2 cellular contexts compared by ENCODE assay signal in genomic region chr19:1428738-1429391, GRCh38.
TF ChIP-seq lines count a peak whose summit lies in the region.

No MANE protein-coding gene starts in this region.

TF ChIP-seq in GM23338, 12 proteins besides CTCF, POLR2A, EP300 and RAD21:
- TF ChIP-seq JUNB (IDR thresholded peaks at IDR 0.05; ENCODE audit: unreplicated experiment) = no peak
- TF ChIP-seq NANOG (IDR thresholded peaks at IDR 0.05; ENCODE audit: borderline replicate concordance) = no peak
- TF ChIP-seq ETS1 (IDR thresholded peaks at IDR 0.05) = no peak
- TF ChIP-seq ZNF114 (CRISPR knock-in tag; IDR thresholded peaks at IDR 0.05) = no peak
- TF ChIP-seq CREB1 (CRISPR knock-in tag; IDR thresholded peaks at IDR 0.05; ENCODE audit: low read depth) = no peak
- TF ChIP-seq STAT1 (IDR thresholded peaks at IDR 0.05; ENCODE audit: unreplicated experiment) = no peak
- TF ChIP-seq, protein P1, sequence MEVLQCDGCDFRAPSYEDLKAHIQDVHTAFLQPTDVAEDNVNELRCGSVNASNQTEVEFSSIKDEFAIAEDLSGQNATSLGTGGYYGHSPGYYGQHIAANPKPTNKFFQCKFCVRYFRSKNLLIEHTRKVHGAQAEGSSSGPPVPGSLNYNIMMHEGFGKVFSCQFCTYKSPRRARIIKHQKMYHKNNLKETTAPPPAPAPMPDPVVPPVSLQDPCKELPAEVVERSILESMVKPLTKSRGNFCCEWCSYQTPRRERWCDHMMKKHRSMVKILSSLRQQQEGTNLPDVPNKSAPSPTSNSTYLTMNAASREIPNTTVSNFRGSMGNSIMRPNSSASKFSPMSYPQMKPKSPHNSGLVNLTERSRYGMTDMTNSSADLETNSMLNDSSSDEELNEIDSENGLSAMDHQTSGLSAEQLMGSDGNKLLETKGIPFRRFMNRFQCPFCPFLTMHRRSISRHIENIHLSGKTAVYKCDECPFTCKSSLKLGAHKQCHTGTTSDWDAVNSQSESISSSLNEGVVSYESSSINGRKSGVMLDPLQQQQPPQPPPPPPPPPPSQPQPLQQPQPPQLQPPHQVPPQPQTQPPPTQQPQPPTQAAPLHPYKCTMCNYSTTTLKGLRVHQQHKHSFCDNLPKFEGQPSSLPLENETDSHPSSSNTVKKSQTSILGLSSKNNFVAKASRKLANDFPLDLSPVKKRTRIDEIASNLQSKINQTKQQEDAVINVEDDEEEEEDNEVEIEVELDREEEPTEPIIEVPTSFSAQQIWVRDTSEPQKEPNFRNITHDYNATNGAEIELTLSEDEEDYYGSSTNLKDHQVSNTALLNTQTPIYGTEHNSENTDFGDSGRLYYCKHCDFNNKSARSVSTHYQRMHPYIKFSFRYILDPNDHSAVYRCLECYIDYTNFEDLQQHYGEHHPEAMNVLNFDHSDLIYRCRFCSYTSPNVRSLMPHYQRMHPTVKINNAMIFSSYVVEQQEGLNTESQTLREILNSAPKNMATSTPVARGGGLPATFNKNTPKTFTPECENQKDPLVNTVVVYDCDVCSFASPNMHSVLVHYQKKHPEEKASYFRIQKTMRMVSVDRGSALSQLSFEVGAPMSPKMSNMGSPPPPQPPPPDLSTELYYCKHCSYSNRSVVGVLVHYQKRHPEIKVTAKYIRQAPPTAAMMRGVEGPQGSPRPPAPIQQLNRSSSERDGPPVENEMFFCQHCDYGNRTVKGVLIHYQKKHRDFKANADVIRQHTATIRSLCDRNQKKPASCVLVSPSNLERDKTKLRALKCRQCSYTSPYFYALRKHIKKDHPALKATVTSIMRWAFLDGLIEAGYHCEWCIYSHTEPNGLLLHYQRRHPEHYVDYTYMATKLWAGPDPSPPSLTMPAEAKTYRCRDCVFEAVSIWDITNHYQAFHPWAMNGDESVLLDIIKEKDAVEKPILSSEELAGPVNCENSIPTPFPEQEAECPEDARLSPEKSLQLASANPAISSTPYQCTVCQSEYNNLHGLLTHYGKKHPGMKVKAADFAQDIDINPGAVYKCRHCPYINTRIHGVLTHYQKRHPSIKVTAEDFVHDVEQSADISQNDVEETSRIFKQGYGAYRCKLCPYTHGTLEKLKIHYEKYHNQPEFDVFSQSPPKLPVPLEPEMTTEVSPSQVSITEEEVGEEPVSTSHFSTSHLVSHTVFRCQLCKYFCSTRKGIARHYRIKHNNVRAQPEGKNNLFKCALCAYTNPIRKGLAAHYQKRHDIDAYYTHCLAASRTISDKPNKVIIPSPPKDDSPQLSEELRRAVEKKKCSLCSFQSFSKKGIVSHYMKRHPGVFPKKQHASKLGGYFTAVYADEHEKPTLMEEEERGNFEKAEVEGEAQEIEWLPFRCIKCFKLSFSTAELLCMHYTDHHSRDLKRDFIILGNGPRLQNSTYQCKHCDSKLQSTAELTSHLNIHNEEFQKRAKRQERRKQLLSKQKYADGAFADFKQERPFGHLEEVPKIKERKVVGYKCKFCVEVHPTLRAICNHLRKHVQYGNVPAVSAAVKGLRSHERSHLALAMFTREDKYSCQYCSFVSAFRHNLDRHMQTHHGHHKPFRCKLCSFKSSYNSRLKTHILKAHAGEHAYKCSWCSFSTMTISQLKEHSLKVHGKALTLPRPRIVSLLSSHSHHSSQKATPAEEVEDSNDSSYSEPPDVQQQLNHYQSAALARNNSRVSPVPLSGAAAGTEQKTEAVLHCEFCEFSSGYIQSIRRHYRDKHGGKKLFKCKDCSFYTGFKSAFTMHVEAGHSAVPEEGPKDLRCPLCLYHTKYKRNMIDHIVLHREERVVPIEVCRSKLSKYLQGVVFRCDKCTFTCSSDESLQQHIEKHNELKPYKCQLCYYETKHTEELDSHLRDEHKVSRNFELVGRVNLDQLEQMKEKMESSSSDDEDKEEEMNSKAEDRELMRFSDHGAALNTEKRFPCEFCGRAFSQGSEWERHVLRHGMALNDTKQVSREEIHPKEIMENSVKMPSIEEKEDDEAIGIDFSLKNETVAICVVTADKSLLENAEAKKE (CRISPR knock-in tag; IDR thresholded peaks at IDR 0.05) = no peak
- no peak for TF ChIP-seq EZH2phosphoT487 (IDR thresholded peaks at IDR 0.05; ENCODE audit: unreplicated experiment)
- no peak for TF ChIP-seq EZH2 (IDR thresholded peaks at IDR 0.05; ENCODE audit: low read depth, unreplicated experiment)
- TF ChIP-seq ZNF331 (CRISPR knock-in tag; IDR thresholded peaks at IDR 0.05; ENCODE audit: low read depth) = no peak
- TF ChIP-seq, protein P2, sequence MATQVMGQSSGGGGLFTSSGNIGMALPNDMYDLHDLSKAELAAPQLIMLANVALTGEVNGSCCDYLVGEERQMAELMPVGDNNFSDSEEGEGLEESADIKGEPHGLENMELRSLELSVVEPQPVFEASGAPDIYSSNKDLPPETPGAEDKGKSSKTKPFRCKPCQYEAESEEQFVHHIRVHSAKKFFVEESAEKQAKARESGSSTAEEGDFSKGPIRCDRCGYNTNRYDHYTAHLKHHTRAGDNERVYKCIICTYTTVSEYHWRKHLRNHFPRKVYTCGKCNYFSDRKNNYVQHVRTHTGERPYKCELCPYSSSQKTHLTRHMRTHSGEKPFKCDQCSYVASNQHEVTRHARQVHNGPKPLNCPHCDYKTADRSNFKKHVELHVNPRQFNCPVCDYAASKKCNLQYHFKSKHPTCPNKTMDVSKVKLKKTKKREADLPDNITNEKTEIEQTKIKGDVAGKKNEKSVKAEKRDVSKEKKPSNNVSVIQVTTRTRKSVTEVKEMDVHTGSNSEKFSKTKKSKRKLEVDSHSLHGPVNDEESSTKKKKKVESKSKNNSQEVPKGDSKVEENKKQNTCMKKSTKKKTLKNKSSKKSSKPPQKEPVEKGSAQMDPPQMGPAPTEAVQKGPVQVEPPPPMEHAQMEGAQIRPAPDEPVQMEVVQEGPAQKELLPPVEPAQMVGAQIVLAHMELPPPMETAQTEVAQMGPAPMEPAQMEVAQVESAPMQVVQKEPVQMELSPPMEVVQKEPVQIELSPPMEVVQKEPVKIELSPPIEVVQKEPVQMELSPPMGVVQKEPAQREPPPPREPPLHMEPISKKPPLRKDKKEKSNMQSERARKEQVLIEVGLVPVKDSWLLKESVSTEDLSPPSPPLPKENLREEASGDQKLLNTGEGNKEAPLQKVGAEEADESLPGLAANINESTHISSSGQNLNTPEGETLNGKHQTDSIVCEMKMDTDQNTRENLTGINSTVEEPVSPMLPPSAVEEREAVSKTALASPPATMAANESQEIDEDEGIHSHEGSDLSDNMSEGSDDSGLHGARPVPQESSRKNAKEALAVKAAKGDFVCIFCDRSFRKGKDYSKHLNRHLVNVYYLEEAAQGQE (IDR thresholded peaks at IDR 0.05; ENCODE audit: unreplicated experiment) = no peak
- TF ChIP-seq POLR2AphosphoS5 (IDR thresholded peaks at IDR 0.05; ENCODE audit: low read depth) = no peak

TF ChIP-seq in GM12878, 131 proteins besides CTCF, POLR2A, EP300 and RAD21:
- TF ChIP-seq RAD51 (IDR thresholded peaks at IDR 0.05) (no peak), TBL1XR1 (IDR thresholded peaks at IDR 0.05; ENCODE audit: low read depth, low read length) (no peak), E2F4 (IDR thresholded peaks at IDR 0.05; ENCODE audit: low read depth, low read length) (no peak), ZBTB33 (IDR thresholded peaks at IDR 0.05) (no peak), IRF3 (IDR thresholded peaks at IDR 0.05) (no peak), ZNF622 (IDR thresholded peaks at IDR 0.05) (no peak), CBX5 (IDR thresholded peaks at IDR 0.05; ENCODE audit: low read depth) (no peak), NFYA (IDR thresholded peaks at IDR 0.05; ENCODE audit: borderline replicate concordance, low read depth, low read length) (no peak), TARDBP (IDR thresholded peaks at IDR 0.05; ENCODE audit: borderline replicate concordance) (no peak), CREB1 (IDR thresholded peaks at IDR 0.05; ENCODE audit: low read depth) (no peak)
